Comparison of ENCODE assay signal across 1 cellular context in the genomic region with DNA sequence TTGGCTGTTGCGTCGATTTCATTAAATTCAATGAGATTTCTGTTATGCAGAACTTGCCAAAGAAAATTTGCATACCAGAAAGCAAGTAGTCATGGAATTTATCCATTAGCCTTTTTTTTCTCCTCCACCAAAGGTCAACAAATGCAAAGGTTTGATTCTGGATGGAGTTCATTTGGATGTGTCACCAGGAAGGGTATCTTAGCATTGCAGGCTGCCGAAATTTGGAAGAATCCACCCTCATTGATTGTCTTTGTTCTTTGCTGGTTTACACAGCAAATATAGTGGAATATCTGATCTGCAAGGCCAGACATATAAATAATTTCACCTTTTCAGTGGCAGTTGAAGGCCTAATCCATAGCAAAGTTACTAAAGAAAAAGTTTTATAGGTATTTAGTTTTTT.
A peak's percentile ranks its signal among the peaks of the same experiment; 100 is the strongest.
TF ChIP-seq lines count a peak whose summit lies in the region.

No MANE protein-coding gene starts in this region.

TF ChIP-seq in liver, 16 proteins besides CTCF, POLR2A, EP300 and RAD21 (continued from another document):
- TF ChIP-seq, protein P1, sequence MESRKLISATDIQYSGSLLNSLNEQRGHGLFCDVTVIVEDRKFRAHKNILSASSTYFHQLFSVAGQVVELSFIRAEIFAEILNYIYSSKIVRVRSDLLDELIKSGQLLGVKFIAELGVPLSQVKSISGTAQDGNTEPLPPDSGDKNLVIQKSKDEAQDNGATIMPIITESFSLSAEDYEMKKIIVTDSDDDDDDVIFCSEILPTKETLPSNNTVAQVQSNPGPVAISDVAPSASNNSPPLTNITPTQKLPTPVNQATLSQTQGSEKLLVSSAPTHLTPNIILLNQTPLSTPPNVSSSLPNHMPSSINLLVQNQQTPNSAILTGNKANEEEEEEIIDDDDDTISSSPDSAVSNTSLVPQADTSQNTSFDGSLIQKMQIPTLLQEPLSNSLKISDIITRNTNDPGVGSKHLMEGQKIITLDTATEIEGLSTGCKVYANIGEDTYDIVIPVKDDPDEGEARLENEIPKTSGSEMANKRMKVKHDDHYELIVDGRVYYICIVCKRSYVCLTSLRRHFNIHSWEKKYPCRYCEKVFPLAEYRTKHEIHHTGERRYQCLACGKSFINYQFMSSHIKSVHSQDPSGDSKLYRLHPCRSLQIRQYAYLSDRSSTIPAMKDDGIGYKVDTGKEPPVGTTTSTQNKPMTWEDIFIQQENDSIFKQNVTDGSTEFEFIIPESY (IDR thresholded peaks at IDR 0.05), result peak; percentile 23
- TF ChIP-seq TAF1 (conservative IDR thresholded peaks at IDR 0.05) (no peak), FOXA1 (IDR thresholded peaks at IDR 0.05) (no peak), NR2F2 (IDR thresholded peaks at IDR 0.05) (no peak), SP1 (IDR thresholded peaks at IDR 0.05) (peak; percentile 15), YY1 (IDR thresholded peaks at IDR 0.05) (peak; percentile 80), GABPA (IDR thresholded peaks at IDR 0.05 in 1 of 2, conservative IDR thresholded peaks at IDR 0.05 in 1 of 2) (no peak), HNF4G (IDR thresholded peaks at IDR 0.05) (no peak)
- TF ChIP-seq, protein P2, sequence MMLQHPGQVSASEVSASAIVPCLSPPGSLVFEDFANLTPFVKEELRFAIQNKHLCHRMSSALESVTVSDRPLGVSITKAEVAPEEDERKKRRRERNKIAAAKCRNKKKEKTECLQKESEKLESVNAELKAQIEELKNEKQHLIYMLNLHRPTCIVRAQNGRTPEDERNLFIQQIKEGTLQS (IDR thresholded peaks at IDR 0.05), result peak; percentile 15
- TF ChIP-seq, protein P3, sequence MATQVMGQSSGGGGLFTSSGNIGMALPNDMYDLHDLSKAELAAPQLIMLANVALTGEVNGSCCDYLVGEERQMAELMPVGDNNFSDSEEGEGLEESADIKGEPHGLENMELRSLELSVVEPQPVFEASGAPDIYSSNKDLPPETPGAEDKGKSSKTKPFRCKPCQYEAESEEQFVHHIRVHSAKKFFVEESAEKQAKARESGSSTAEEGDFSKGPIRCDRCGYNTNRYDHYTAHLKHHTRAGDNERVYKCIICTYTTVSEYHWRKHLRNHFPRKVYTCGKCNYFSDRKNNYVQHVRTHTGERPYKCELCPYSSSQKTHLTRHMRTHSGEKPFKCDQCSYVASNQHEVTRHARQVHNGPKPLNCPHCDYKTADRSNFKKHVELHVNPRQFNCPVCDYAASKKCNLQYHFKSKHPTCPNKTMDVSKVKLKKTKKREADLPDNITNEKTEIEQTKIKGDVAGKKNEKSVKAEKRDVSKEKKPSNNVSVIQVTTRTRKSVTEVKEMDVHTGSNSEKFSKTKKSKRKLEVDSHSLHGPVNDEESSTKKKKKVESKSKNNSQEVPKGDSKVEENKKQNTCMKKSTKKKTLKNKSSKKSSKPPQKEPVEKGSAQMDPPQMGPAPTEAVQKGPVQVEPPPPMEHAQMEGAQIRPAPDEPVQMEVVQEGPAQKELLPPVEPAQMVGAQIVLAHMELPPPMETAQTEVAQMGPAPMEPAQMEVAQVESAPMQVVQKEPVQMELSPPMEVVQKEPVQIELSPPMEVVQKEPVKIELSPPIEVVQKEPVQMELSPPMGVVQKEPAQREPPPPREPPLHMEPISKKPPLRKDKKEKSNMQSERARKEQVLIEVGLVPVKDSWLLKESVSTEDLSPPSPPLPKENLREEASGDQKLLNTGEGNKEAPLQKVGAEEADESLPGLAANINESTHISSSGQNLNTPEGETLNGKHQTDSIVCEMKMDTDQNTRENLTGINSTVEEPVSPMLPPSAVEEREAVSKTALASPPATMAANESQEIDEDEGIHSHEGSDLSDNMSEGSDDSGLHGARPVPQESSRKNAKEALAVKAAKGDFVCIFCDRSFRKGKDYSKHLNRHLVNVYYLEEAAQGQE (IDR thresholded peaks at IDR 0.05), result no peak
TF ChIP-seq in liver: peak in this region for 7.
